9 cellular contexts compared by ENCODE assay signal in the genomic region with DNA sequence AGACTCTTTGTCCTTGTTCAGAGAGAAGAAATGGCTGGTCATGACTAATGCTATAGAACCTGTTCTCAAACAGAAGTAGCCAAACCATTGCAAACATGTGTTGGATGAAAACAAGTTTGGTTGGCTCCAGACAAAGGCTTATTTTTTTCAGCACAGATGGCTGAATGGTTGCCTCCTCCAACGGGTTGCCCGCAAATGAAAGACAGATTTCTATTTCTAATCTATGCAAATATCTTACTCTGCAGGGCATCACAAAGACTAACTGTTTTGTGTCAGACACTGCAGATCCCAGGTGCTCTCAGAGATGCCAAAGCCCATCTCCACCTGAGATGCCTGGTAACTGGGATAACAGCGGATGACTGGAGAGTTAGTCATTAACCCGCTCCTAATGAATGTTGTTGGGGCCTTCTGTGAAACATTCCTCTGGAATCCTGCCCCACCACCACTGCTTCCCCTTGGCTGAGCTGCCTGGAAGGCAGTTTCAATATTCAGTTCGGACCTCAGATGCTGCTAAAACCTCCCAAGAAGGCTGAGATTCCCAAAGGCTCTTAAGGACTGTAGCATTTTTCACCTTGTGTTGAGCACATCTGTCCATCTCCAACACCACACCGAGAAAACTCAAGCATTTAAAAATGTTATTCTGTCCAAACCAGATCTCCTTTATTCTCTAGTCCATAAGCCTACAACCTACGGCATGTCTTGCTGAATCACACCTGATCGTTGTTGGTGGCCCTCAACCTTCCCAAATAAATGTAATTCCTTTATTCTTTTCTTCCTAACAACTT.
DNase-seq lines count a peak whose midpoint lies in the region; FAIRE-seq and TF ChIP-seq lines count a peak whose summit lies in the region.
"Had no signal": no experiment of that assay in that cellular context is flagged by ENCODE, and none has a peak within 500 bp of the region (broad histone marks: within the 10 kb centered on the region; RNA-seq: fewer than 3 reads in every experiment).

No MANE protein-coding gene starts in this region.

- H2BK12ac ChIP-seq in H1 (ENCODE audit: low read depth, low read length), result peak overlapping the region; percentile 41

- TF ChIP-seq RAD21 in H1 (IDR thresholded peaks at IDR 0.05 in 1 of 2, conservative IDR thresholded peaks at IDR 0.05 in 1 of 2; ENCODE audit: low read depth in 2 of 2, low read length in 2 of 2), result peak in 1 of 2 experiments; percentile 18; a peak in 1 of 4 replicates

- TF ChIP-seq POLR2A in H54 (IDR thresholded peaks at IDR 0.05; ENCODE audit: low read depth, low read length) (no peak), H1 (IDR thresholded peaks at IDR 0.05; ENCODE audit: control extremely low read depth in 1 of 2, low read depth in 2 of 2, low read length in 2 of 2) (peak; percentile 65 to 91), vagina (IDR thresholded peaks at IDR 0.05) (no peak)

- TF ChIP-seq CTCF in H1 (IDR thresholded peaks at IDR 0.05; ENCODE audit: control extremely low read depth in 1 of 3, insufficient read depth in 1 of 3, low read depth in 1 of 3, low read length in 3 of 3), result no peak
- no peak for TF ChIP-seq CTCF in neural progenitor cell (IDR thresholded peaks at IDR 0.05)
- no peak for TF ChIP-seq CTCF in vagina (IDR thresholded peaks at IDR 0.05)

- no peaks in the 10 kb centered on the region for H3K27me3 ChIP-seq in H1 (replicated peaks in 1 of 4; ENCODE audit: control insufficient read depth in 3 of 4, extremely low read depth in 1 of 4, insufficient read depth in 3 of 4, low read length in 3 of 4)
- H3K27me3 ChIP-seq in neural progenitor cell, result no peaks in the 10 kb centered on the region
- H3K27me3 ChIP-seq in vagina, result no peaks in the 10 kb centered on the region

- peak overlapping the region; percentile 28 for H3K4ac ChIP-seq in H1 (replicated peaks; ENCODE audit: insufficient read length, low read depth, low read length)

- no peak overlapping the region for H2BK15ac ChIP-seq in H1 (ENCODE audit: low read length)

- no peaks in the 10 kb centered on the region for H3K23me2 ChIP-seq in H1 (ENCODE audit: low read depth, low read length)

- peak overlapping the region in 3 of 4 experiments; percentile 8 to 70 (median 9); a peak in 4 of 7 replicates for H3K9ac ChIP-seq in H1 (replicated peaks in 1 of 4; ENCODE audit: extremely low read depth in 1 of 4, low read depth in 3 of 4, low read length in 3 of 4)
- no peak overlapping the region for H3K9ac ChIP-seq in neural progenitor cell

- peak overlapping the region; percentile 36; the same call in 1 of the 2 replicates for H2BK20ac ChIP-seq in H1 (ENCODE audit: low read length)

- peaks cover 13% of the 10 kb centered on the region for H3F3A ChIP-seq in neural progenitor cell (ENCODE audit: low read depth)

- CTCF ChIA-PET in H1 (lab: Charles Lee; ENCODE audit: partially characterized antibody), result interaction anchor here (0.9 to 1.0 kb wide), 2 partner anchors 21 to 114 kb away, joined by 3 to 4 read pairs; no protein-coding TSS in a partner anchor

- H3K4me1 Mint-ChIP-seq in neural progenitor cell, result peaks cover 16% of the 10 kb centered on the region

- H2AK5ac ChIP-seq in H1 (ENCODE audit: low read depth, low read length), result peak overlapping the region; percentile 79; the same call in 1 of the 2 replicates

- H3K4me2 ChIP-seq in H1 (ENCODE audit: insufficient read depth in 1 of 2, low read depth in 2 of 2, low read length in 2 of 2), result peak overlapping the region; percentile 55 to 67
- peak overlapping the region; percentile 66 for H3K4me2 ChIP-seq in neural progenitor cell

- H4K8ac ChIP-seq in H1 (ENCODE audit: extremely low read depth, insufficient read depth, low read length), result no peak overlapping the region

- H3K9me3 ChIP-seq in H1 (ENCODE audit: insufficient read depth in 2 of 2, low read depth in 1 of 2, low read length in 1 of 2) (no peaks in the 10 kb centered on the region), neural progenitor cell (ENCODE audit: low read depth) (no peaks in the 10 kb centered on the region), vagina (no peaks in the 10 kb centered on the region)

- no peak overlapping the region for H3K14ac ChIP-seq in H1 (ENCODE audit: insufficient read length)

- H3K79me2 ChIP-seq in H1 (ENCODE audit: control insufficient read depth in 1 of 2, insufficient read depth in 2 of 2, low read length in 2 of 2) (peaks cover 0 to 20% of the 10 kb centered on the region in 2 experiments; a peak in 1 of 4 replicates), neural progenitor cell (ENCODE audit: low read depth) (peaks cover 4% of the 10 kb centered on the region)

- H4K91ac ChIP-seq in H1 (replicated peaks; ENCODE audit: insufficient read length, low read length), result peak overlapping the region; percentile 54

- no peak overlapping the region for H3K23ac ChIP-seq in H1 (ENCODE audit: insufficient read length)

- H2BK5ac ChIP-seq in H1 (ENCODE audit: low read depth, low read length), result peak overlapping the region; percentile 89

- H2AFZ ChIP-seq in H1 (ENCODE audit: low read length), result no peak overlapping the region
- H2AFZ ChIP-seq in neural progenitor cell (replicated peaks), result no peak overlapping the region

- peak in 1 of 2 experiments; percentile 85; a peak in 1 of 3 replicates for TF ChIP-seq EP300 in H1 (IDR thresholded peaks at IDR 0.05; ENCODE audit: borderline replicate concordance in 1 of 2, low read depth in 2 of 2, low read length in 2 of 2)

- peaks cover 1 to 25% (median 9%) of the 10 kb centered on the region in 4 experiments; a peak in 5 of 7 replicates for H3K4me1 ChIP-seq in H1 (replicated peaks in 1 of 4; ENCODE audit: control insufficient read depth in 3 of 4, insufficient read depth in 4 of 4, low read length in 3 of 4)
- peaks cover 16% of the 10 kb centered on the region for H3K4me1 ChIP-seq in neural progenitor cell
- H3K4me1 ChIP-seq in vagina, result peaks cover 34% of the 10 kb centered on the region

- H3K18ac ChIP-seq in H1 (ENCODE audit: extremely low read depth, low read length), result peak overlapping the region; percentile 33

- POLR2A ChIA-PET in H1 (lab: Charles Lee; ENCODE audit: partially characterized antibody), result interaction anchor here (0.6 to 6.2 kb wide), 4 partner anchors 11 to 106 kb away, joined by 3 to 30 read pairs (median 4); partner anchors contain the start of gene PTPN14

- intact Hi-C loops in vagina (cut with DNase I), result no loop called here

- no peaks in the 10 kb centered on the region for H4K20me1 ChIP-seq in H1 (replicated peaks in 1 of 2; ENCODE audit: control insufficient read depth in 1 of 2, insufficient read depth in 2 of 2, low read length in 2 of 2)
- H4K20me1 ChIP-seq in neural progenitor cell (ENCODE audit: low read depth), result no peaks in the 10 kb centered on the region

- peak overlapping the region; percentile 26 for H2BK120ac ChIP-seq in H1 (replicated peaks; ENCODE audit: low read depth, low read length)

- H3K79me1 ChIP-seq in H1 (ENCODE audit: low read depth, low read length), result no peaks in the 10 kb centered on the region; the same call in 1 of the 2 replicates

- peak overlapping the region in 1 of 4 experiments; percentile 29; a peak in 2 of 8 replicates for H3K4me3 ChIP-seq in H1 (ENCODE audit: extremely low read depth in 1 of 4, insufficient read depth in 2 of 4, low read depth in 3 of 4, low read length in 4 of 4)
- H3K4me3 ChIP-seq in neural progenitor cell, result peak overlapping the region; percentile 1
- no peak overlapping the region for H3K4me3 ChIP-seq in vagina

- DNase-seq in COLO829 (ENCODE audit: low spot score) (peak; percentile 97), H54 (ENCODE audit: insufficient read length, low spot score) (peak; percentile 57), NCI-H2171 treated with DMSO at 0.1 percent for 48 hours (lab: John Stamatoyannopoulos, UW) (peak; percentile 48), H1 (ENCODE audit: low read depth in 1 of 2, low spot score in 2 of 2) (peak; percentile 62 to 82), neural progenitor cell (ENCODE audit: low spot score) (peak; percentile 46), vagina (ENCODE audit: extremely low spot score in 2 of 2) (no peak), RPMI8226 (no peak), DMS153 treated with DMSO at 0.1 percent for 48 hours (lab: John Stamatoyannopoulos, UW; ENCODE audit: unreplicated experiment) (no peak)

- no peak overlapping the region for H3K27ac Mint-ChIP-seq in neural progenitor cell

- peaks cover 12% of the 10 kb centered on the region for H3K36me3 Mint-ChIP-seq in neural progenitor cell

- H3K27me3 Mint-ChIP-seq in neural progenitor cell (ENCODE audit: insufficient read depth, low read depth), result no peaks in the 10 kb centered on the region

- H3K56ac ChIP-seq in H1 (replicated peaks; ENCODE audit: insufficient read length, low read depth, low read length), result no peak overlapping the region

- H3K27ac ChIP-seq in H1 (ENCODE audit: low read depth, low read length) (peak overlapping the region; percentile 86), neural progenitor cell (peak overlapping the region; percentile 61), vagina (no peak overlapping the region)

- peaks cover 3% of the 10 kb centered on the region for H3K9me3 Mint-ChIP-seq in neural progenitor cell

- 10% methylated on average over 8 of the region's 8 CpGs; no CpG with 5 or more reads in 1 of the 2 experiments for WGBS in H1 (ENCODE audit: extremely low coverage in 1 of 2, insufficient coverage in 1 of 2, insufficient read length in 1 of 2, insufficient replicate concordance in 2 of 2, low coverage in 1 of 2, low lambda C conversion rate in 2 of 2, missing lambda C conversion rate in 1 of 2), 2 experiments

- no peak overlapping the region for H3K4me3 Mint-ChIP-seq in neural progenitor cell

- H3K36me3 ChIP-seq in H1 (ENCODE audit: control insufficient read depth in 2 of 4, insufficient read depth in 4 of 4, low read length in 3 of 4), result peaks cover 0 to 2% (median 0%) of the 10 kb centered on the region in 4 experiments; a peak in 1 of 8 replicates
- no peaks in the 10 kb centered on the region for H3K36me3 ChIP-seq in neural progenitor cell
- no peaks in the 10 kb centered on the region for H3K36me3 ChIP-seq in vagina

- peak; percentile 94 for FAIRE-seq in H54 (lab: Jason Lieb, UNC)
- FAIRE-seq in H1 (lab: Jason Lieb, UNC), result peak; percentile 97
- FAIRE-seq: frontal cortex had no signal

- H4K5ac ChIP-seq in H1 (ENCODE audit: insufficient read length, low read depth, low read length), result peak overlapping the region; percentile 44

TF ChIP-seq in H1, 55 proteins besides CTCF, POLR2A, EP300 and RAD21 (continues in another document):
- TF ChIP-seq, protein P1, sequence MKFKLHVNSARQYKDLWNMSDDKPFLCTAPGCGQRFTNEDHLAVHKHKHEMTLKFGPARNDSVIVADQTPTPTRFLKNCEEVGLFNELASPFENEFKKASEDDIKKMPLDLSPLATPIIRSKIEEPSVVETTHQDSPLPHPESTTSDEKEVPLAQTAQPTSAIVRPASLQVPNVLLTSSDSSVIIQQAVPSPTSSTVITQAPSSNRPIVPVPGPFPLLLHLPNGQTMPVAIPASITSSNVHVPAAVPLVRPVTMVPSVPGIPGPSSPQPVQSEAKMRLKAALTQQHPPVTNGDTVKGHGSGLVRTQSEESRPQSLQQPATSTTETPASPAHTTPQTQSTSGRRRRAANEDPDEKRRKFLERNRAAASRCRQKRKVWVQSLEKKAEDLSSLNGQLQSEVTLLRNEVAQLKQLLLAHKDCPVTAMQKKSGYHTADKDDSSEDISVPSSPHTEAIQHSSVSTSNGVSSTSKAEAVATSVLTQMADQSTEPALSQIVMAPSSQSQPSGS (IDR thresholded peaks at IDR 0.05; ENCODE audit: low read length), result peak; percentile 75; the same call in 1 of the 2 replicates
- 0 out of 2 replicates have a peak, but pooled peaks have one; percentile 5 for TF ChIP-seq BACH1 (IDR thresholded peaks at IDR 0.05; ENCODE audit: low read length)

Comparison
In these comparisons a context has a peak if more than half of its experiments do, and no peak if none do; other contexts are left out.
1. DNase-seq: peak in COLO829 (single experiment), H54 (single experiment), NCI-H2171 treated with DMSO at 0.1 percent for 48 hours (single experiment), H1 (2 of 2) and neural progenitor cell (single experiment); none in vagina (0 of 2), RPMI8226 (single experiment) and DMS153 treated with DMSO at 0.1 percent for 48 hours (single experiment).
2. POLR2A ChIP-seq: peak in H1 (2 of 2); none in H54 (single experiment) and vagina (0 of 2).